ENCODE assay signal across 2 cellular contexts in the genomic region with DNA sequence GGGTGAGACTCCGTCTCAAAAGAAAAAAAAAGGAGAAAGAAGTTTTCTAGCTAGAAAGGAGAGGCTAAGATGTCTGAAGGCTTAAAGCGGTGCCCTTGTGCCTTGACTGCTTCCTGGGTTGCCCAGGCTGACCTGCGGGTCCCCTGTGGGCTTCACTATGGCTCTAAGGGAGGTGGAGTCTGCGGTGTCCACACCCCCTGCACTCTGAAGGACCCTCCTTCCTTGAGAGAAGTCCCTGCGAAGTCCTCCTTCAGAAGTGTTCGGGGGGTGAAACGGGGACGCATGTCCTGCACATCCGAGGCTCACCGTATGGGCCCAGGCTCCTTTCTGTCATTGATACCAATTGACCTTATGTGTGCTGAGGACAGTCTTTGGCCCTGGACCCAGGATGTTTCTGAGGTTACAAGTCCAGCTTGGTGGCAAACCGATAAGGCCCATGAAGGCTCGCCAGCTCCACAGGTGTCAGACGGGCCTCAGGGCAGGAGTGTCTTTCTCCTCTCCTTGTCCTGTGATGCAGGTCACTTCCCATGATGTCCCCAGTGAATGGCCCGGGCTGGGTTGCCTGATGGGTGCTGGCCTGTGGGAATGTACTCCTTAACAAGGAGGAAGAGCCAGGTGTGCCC.
A peak's percentile ranks its signal among the peaks of the same experiment; 100 is the strongest.
TF ChIP-seq lines count a peak whose summit lies in the region.

No MANE protein-coding gene starts in this region.

TF ChIP-seq in IMR-90, 13 proteins besides CTCF, POLR2A, EP300 and RAD21:
- TF ChIP-seq BHLHE40 (IDR thresholded peaks at IDR 0.05; ENCODE audit: low read depth, low read length) (no peak), MAZ (IDR thresholded peaks at IDR 0.05; ENCODE audit: borderline replicate concordance, low read depth, low read length) (no peak), FOS (IDR thresholded peaks at IDR 0.05; ENCODE audit: low read depth, low read length) (no peak), MAFK (IDR thresholded peaks at IDR 0.05; ENCODE audit: low read depth, low read length) (no peak), MXI1 (IDR thresholded peaks at IDR 0.05; ENCODE audit: borderline replicate concordance, low read depth, low read length) (no peak), CHD1 (IDR thresholded peaks at IDR 0.05; ENCODE audit: low read depth, low read length) (no peak), NFE2L2 (IDR thresholded peaks at IDR 0.05; ENCODE audit: low read depth, low read length) (no peak), RFX5 (IDR thresholded peaks at IDR 0.05; ENCODE audit: low read depth, low read length) (no peak), SMC3 (IDR thresholded peaks at IDR 0.05; ENCODE audit: low read depth, low read length) (no peak), RCOR1 (IDR thresholded peaks at IDR 0.05; ENCODE audit: insufficient replicate concordance, low read length) (no peak), CEBPB (IDR thresholded peaks at IDR 0.05; ENCODE audit: low read depth, low read length) (no peak)
- TF ChIP-seq, protein P1, sequence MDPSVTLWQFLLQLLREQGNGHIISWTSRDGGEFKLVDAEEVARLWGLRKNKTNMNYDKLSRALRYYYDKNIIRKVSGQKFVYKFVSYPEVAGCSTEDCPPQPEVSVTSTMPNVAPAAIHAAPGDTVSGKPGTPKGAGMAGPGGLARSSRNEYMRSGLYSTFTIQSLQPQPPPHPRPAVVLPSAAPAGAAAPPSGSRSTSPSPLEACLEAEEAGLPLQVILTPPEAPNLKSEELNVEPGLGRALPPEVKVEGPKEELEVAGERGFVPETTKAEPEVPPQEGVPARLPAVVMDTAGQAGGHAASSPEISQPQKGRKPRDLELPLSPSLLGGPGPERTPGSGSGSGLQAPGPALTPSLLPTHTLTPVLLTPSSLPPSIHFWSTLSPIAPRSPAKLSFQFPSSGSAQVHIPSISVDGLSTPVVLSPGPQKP (IDR thresholded peaks at IDR 0.05; ENCODE audit: borderline replicate concordance, low read depth, low read length): no peak
- TF ChIP-seq, protein P2, sequence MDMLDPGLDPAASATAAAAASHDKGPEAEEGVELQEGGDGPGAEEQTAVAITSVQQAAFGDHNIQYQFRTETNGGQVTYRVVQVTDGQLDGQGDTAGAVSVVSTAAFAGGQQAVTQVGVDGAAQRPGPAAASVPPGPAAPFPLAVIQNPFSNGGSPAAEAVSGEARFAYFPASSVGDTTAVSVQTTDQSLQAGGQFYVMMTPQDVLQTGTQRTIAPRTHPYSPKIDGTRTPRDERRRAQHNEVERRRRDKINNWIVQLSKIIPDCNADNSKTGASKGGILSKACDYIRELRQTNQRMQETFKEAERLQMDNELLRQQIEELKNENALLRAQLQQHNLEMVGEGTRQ (IDR thresholded peaks at IDR 0.05; ENCODE audit: low read depth, low read length): no peak

TF ChIP-seq in liver, 16 proteins besides CTCF, POLR2A, EP300 and RAD21:
- TF ChIP-seq YY1 (IDR thresholded peaks at IDR 0.05) (no peak), JUND (IDR thresholded peaks at IDR 0.05) (no peak), HNF4G (IDR thresholded peaks at IDR 0.05) (no peak), RXRA (IDR thresholded peaks at IDR 0.05) (peak in 1 of 2 donors; percentile 77), EGR1 (IDR thresholded peaks at IDR 0.05; ENCODE audit: low read depth in 2 of 2) (no peak), SP1 (IDR thresholded peaks at IDR 0.05) (no peak), NR2F2 (IDR thresholded peaks at IDR 0.05) (no peak), GABPA (IDR thresholded peaks at IDR 0.05 in 1 of 2, conservative IDR thresholded peaks at IDR 0.05 in 1 of 2) (no peak), TAF1 (conservative IDR thresholded peaks at IDR 0.05) (no peak), FOXA2 (IDR thresholded peaks at IDR 0.05) (no peak), FOXA1 (IDR thresholded peaks at IDR 0.05) (no peak), HNF4A (conservative IDR thresholded peaks at IDR 0.05) (peak in 1 of 2 donors; percentile 86)
- TF ChIP-seq, protein P3, sequence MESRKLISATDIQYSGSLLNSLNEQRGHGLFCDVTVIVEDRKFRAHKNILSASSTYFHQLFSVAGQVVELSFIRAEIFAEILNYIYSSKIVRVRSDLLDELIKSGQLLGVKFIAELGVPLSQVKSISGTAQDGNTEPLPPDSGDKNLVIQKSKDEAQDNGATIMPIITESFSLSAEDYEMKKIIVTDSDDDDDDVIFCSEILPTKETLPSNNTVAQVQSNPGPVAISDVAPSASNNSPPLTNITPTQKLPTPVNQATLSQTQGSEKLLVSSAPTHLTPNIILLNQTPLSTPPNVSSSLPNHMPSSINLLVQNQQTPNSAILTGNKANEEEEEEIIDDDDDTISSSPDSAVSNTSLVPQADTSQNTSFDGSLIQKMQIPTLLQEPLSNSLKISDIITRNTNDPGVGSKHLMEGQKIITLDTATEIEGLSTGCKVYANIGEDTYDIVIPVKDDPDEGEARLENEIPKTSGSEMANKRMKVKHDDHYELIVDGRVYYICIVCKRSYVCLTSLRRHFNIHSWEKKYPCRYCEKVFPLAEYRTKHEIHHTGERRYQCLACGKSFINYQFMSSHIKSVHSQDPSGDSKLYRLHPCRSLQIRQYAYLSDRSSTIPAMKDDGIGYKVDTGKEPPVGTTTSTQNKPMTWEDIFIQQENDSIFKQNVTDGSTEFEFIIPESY (IDR thresholded peaks at IDR 0.05): no peak
- TF ChIP-seq, protein P4, sequence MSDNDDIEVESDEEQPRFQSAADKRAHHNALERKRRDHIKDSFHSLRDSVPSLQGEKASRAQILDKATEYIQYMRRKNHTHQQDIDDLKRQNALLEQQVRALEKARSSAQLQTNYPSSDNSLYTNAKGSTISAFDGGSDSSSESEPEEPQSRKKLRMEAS (IDR thresholded peaks at IDR 0.05): no peak
- TF ChIP-seq, protein P5, sequence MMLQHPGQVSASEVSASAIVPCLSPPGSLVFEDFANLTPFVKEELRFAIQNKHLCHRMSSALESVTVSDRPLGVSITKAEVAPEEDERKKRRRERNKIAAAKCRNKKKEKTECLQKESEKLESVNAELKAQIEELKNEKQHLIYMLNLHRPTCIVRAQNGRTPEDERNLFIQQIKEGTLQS (IDR thresholded peaks at IDR 0.05): no peak
- TF ChIP-seq, protein P6, sequence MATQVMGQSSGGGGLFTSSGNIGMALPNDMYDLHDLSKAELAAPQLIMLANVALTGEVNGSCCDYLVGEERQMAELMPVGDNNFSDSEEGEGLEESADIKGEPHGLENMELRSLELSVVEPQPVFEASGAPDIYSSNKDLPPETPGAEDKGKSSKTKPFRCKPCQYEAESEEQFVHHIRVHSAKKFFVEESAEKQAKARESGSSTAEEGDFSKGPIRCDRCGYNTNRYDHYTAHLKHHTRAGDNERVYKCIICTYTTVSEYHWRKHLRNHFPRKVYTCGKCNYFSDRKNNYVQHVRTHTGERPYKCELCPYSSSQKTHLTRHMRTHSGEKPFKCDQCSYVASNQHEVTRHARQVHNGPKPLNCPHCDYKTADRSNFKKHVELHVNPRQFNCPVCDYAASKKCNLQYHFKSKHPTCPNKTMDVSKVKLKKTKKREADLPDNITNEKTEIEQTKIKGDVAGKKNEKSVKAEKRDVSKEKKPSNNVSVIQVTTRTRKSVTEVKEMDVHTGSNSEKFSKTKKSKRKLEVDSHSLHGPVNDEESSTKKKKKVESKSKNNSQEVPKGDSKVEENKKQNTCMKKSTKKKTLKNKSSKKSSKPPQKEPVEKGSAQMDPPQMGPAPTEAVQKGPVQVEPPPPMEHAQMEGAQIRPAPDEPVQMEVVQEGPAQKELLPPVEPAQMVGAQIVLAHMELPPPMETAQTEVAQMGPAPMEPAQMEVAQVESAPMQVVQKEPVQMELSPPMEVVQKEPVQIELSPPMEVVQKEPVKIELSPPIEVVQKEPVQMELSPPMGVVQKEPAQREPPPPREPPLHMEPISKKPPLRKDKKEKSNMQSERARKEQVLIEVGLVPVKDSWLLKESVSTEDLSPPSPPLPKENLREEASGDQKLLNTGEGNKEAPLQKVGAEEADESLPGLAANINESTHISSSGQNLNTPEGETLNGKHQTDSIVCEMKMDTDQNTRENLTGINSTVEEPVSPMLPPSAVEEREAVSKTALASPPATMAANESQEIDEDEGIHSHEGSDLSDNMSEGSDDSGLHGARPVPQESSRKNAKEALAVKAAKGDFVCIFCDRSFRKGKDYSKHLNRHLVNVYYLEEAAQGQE (IDR thresholded peaks at IDR 0.05): no peak
